Comparison of ENCODE assay signal across 28 cellular contexts in genomic region chr9:37005517-37006140, GRCh38. TPM values are rescaled to one million over a fixed set of nuclear protein-coding genes. Genes with fewer than 3 reads are reported as not detected.
DNase-seq lines count a peak whose midpoint lies in the region; ATAC-seq, FAIRE-seq and TF ChIP-seq lines count a peak whose summit lies in the region.
"Had no signal": no experiment of that assay in that cellular context is flagged by ENCODE, and none has a peak within 500 bp of the region (broad histone marks: within the 10 kb centered on the region; RNA-seq: fewer than 3 reads in every experiment).

No MANE protein-coding gene starts in this region.

- H3K27me3 ChIP-seq in BLaER1 (peaks cover 45% of the 10 kb centered on the region), transverse colon (peaks cover 99% of the 10 kb centered on the region)
- H3K27me3 ChIP-seq: SJCRH30 had no signal

- H3K9me3 ChIP-seq in BLaER1 (no peaks in the 10 kb centered on the region), OCI-LY7 (ENCODE audit: low read length) (no peaks in the 10 kb centered on the region), transverse colon (no peaks in the 10 kb centered on the region)
- H3K9me3 ChIP-seq: heart left ventricle, SJCRH30 had no signal

- H3K9me3 Mint-ChIP-seq in activated naive CD4-positive, alpha-beta T cell treated with anti-CD3 and anti-CD28 coated beads for 36 hours, result no peaks in the 10 kb centered on the region
- H3K9me3 Mint-ChIP-seq: T-helper 1 cell treated with Interleukin-12 subunit alpha and Interleukin-12 subunit beta and Interleukin-4 antibody, amounts not matched to agents 30 μg/mL and 1 μg/mL, for 36 hours had no signal

- H4K20me1 ChIP-seq in BLaER1, result peaks cover 100% of the 10 kb centered on the region
- H4K20me1 ChIP-seq in OCI-LY7 (ENCODE audit: insufficient read depth, low read length), result no peaks in the 10 kb centered on the region

- in situ Hi-C loops in transverse colon (cut with MboI; ENCODE audit: low pct_ligation_motif_present in 1 of 4, low pct_unique_long_range_greater_than_20kb in 1 of 4, low sequenced_read_pairs in 3 of 4), result no loop called here

- H3K27ac Mint-ChIP-seq in activated naive CD4-positive, alpha-beta T cell treated with anti-CD3 and anti-CD28 coated beads for 36 hours, result no peak overlapping the region
- H3K27ac Mint-ChIP-seq: activated CD8-positive, alpha-beta T cell treated with anti-CD3 and anti-CD28 coated beads, Interleukin-2, amount 10 ng/mL, durations not matched to agents 7 days and 5 days; T-helper 1 cell treated with Interleukin-12 subunit alpha and Interleukin-12 subunit beta and Interleukin-4 antibody, amounts not matched to agents 30 μg/mL and 1 μg/mL, for 36 hours had no signal

- CTCF ChIA-PET in OCI-LY7 (lab: Charles Lee; ENCODE audit: unreplicated experiment), result no interaction called here
- CTCF ChIA-PET in activated naive CD4-positive, alpha-beta T cell treated with anti-CD3 and anti-CD28 coated beads for 36 hours (lab: Charles Lee), result interaction anchor here (0.6 to 1.1 kb wide), 2 partner anchors 28 to 577 kb away, joined by 3 to 4 read pairs; partner anchors contain the start of gene PAX5

- no peak overlapping the region for H2AFZ ChIP-seq in OCI-LY7 (ENCODE audit: low read length)

- no peak overlapping the region for H3K4me3 ChIP-seq in BLaER1
- peak overlapping the region; percentile 56 for H3K4me3 ChIP-seq in OCI-LY7 (ENCODE audit: low read depth, low read length, poor library complexity, severe bottlenecking)
- H3K4me3 ChIP-seq in transverse colon, result no peak overlapping the region
- H3K4me3 ChIP-seq: heart left ventricle, SJCRH30 had no signal

- POLR2A ChIA-PET in OCI-LY7 (lab: Charles Lee), result interaction anchor here (0.8 to 6.6 kb wide), 6 partner anchors 11 to 64 kb away, joined by 3 to 36 read pairs (median 6); partner anchors contain the start of gene PAX5

- peaks cover 84% of the 10 kb centered on the region; the same call in 1 of the 2 replicates for H3K79me2 ChIP-seq in OCI-LY7 (ENCODE audit: insufficient read depth, low read depth, low read length)

- no peak overlapping the region; the same call in 1 of the 2 replicates for H3K9ac ChIP-seq in BLaER1

- no peak for DNase-seq in GM18507 (ENCODE audit: extremely low spot score, insufficient read length, low read depth)
- no peak for DNase-seq in OCI-LY7 (ENCODE audit: low spot score)
- no peak for DNase-seq in AML-193 (lab: John Stamatoyannopoulos, UW)
- DNase-seq in activated naive CD4-positive, alpha-beta T cell treated with anti-CD3 and anti-CD28 coated beads for 36 hours, result no peak
- no peak for DNase-seq in GM19238 (ENCODE audit: insufficient read length, low spot score)
- no peak for DNase-seq in transverse colon
- DNase-seq: activated CD8-positive, alpha-beta T cell treated with anti-CD3 and anti-CD28 coated beads, Interleukin-2, amount 10 ng/mL, durations not matched to agents 7 days and 5 days; amniotic stem cell; DMS79; effector CD4-positive, alpha-beta T cell; HCEC 1CT; heart left ventricle; KG1; left colon; mesendoderm; NCI-H146; NCI-H2171; NCI-H524; NK-92 treated with Interleukin-12 subunit alpha and Interleukin-12 subunit beta, amount 100 ng/mL, for 24 hours; SJCRH30 had no signal

- no peaks in the 10 kb centered on the region for H3K4me1 Mint-ChIP-seq in activated naive CD4-positive, alpha-beta T cell treated with anti-CD3 and anti-CD28 coated beads for 36 hours (ENCODE audit: low read depth)

- ATAC-seq in HG02678 (IDR thresholded peaks at IDR 0.05; ENCODE audit: unreplicated experiment), result peak; percentile 33
- ATAC-seq: activated CD8-positive, alpha-beta T cell treated with anti-CD3 and anti-CD28 coated beads, Interleukin-2, amount 10 ng/mL, durations not matched to agents 7 days and 5 days; heart left ventricle; left colon had no signal

- no peaks in the 10 kb centered on the region for H3K36me3 Mint-ChIP-seq in activated naive CD4-positive, alpha-beta T cell treated with anti-CD3 and anti-CD28 coated beads for 36 hours (ENCODE audit: low read depth)

- H3K4me1 ChIP-seq in BLaER1 (peaks cover 98% of the 10 kb centered on the region), OCI-LY7 (ENCODE audit: insufficient read depth, low read length, poor library complexity, severe bottlenecking) (peaks cover 100% of the 10 kb centered on the region), transverse colon (no peaks in the 10 kb centered on the region)
- H3K4me1 ChIP-seq: SJCRH30 had no signal

- no peaks in the 10 kb centered on the region for H3K9me2 ChIP-seq in OCI-LY7 (ENCODE audit: insufficient read depth, low read length)

- H3K27ac ChIP-seq in BLaER1, result no peak overlapping the region
- H3K27ac ChIP-seq in OCI-LY7 (ENCODE audit: low read depth, low read length, poor library complexity, severe bottlenecking), result peak overlapping the region; percentile 96
- H3K27ac ChIP-seq in transverse colon, result no peak overlapping the region
- H3K27ac ChIP-seq: heart left ventricle, SJCRH30 had no signal

- H3K27me3 Mint-ChIP-seq in activated naive CD4-positive, alpha-beta T cell treated with anti-CD3 and anti-CD28 coated beads for 36 hours (ENCODE audit: low read depth), result peaks cover 54% of the 10 kb centered on the region

- TSS peak; percentile 15 for BruUV-seq in OCI-LY7 (replicated peaks; lab: Mats Ljungman, UMichigan)

- H3K4me2 ChIP-seq in BLaER1, result peak overlapping the region; percentile 93
- peak overlapping the region; percentile 86 for H3K4me2 ChIP-seq in OCI-LY7 (ENCODE audit: low read length)

- H3K4me3 Mint-ChIP-seq in activated naive CD4-positive, alpha-beta T cell treated with anti-CD3 and anti-CD28 coated beads for 36 hours, result no peak overlapping the region
- H3K4me3 Mint-ChIP-seq: activated CD8-positive, alpha-beta T cell treated with anti-CD3 and anti-CD28 coated beads, Interleukin-2, amount 10 ng/mL, durations not matched to agents 7 days and 5 days; T-helper 1 cell treated with Interleukin-12 subunit alpha and Interleukin-12 subunit beta and Interleukin-4 antibody, amounts not matched to agents 30 μg/mL and 1 μg/mL, for 36 hours had no signal

- FAIRE-seq in GM18507 (lab: Jason Lieb, UNC), result peak; percentile 86
- FAIRE-seq: A204.1, RCC 7860 had no signal

- WGBS in transverse colon (ENCODE audit: low coverage in 1 of 2), 2 donors, result 41 to 57% methylated on average over 5 to 6 of the region's 6 CpGs

- intact Hi-C loops in OCI-LY7 (cut with micrococcal nuclease; ENCODE audit: unreplicated experiment), result no loop called here
- intact Hi-C loops in activated naive CD4-positive, alpha-beta T cell treated with anti-CD3 and anti-CD28 coated beads for 36 hours (cut with micrococcal nuclease), result no loop called here
- intact Hi-C loops in transverse colon (cut with DNase I; ENCODE audit: low total_unique reads), result no loop called here

- no peak for TF ChIP-seq POLR2A in transverse colon (IDR thresholded peaks at IDR 0.05)

- TF ChIP-seq CTCF in OCI-LY7 (conservative IDR thresholded peaks at IDR 0.05; ENCODE audit: low read length) (no peak), transverse colon (IDR thresholded peaks at IDR 0.05) (no peak)

- TF ChIP-seq EP300 in transverse colon (IDR thresholded peaks at IDR 0.05; ENCODE audit: low read depth), result no peak

- peaks cover 97% of the 10 kb centered on the region for H3K36me3 ChIP-seq in BLaER1
- peaks cover 94% of the 10 kb centered on the region for H3K36me3 ChIP-seq in OCI-LY7 (ENCODE audit: insufficient read depth, low read length)
- no peaks in the 10 kb centered on the region for H3K36me3 ChIP-seq in transverse colon
- H3K36me3 ChIP-seq: heart left ventricle, SJCRH30 had no signal

RNA-seq across cellular contexts. Expression of gene PAX5, which starts 28.4 kb away (rescaled TPM):
- total RNA-seq in OCI-LY7 (2014; rRNA removed; shearing (Covaris generic)), result 50.4 and 62.5 TPM in 2 replicates
- 141 and 148 TPM in 2 replicates for total RNA-seq in OCI-LY7 (2022)
- under 1 TPM; 0.21 to 0.27 TPM for total RNA-seq in activated naive CD4-positive, alpha-beta T cell treated with anti-CD3 and anti-CD28 coated beads for 36 hours
- 1 to 10 TPM in 2 of 4 donors, not detected in 2; 2.4 to 3.7 TPM for total RNA-seq in transverse colon
- total RNA-seq: epithelial cell of proximal tubule, HT1080, myocyte had no signal

Comparison
In these comparisons a context has a peak if more than half of its experiments do, and no peak if none do; other contexts are left out.
1. RNA of gene PAX5, which starts 28.4 kb away (total RNA-seq): 50.4 to 148 TPM in OCI-LY7; 2.4 to 3.7 TPM in transverse colon and 0.21 to 0.27 TPM in activated naive CD4-positive, alpha-beta T cell treated with anti-CD3 and anti-CD28 coated beads for 36 hours; every median in the first group is over 10 times any median in the second.